ENCODE assay signal across 23 cellular contexts in the genomic region with DNA sequence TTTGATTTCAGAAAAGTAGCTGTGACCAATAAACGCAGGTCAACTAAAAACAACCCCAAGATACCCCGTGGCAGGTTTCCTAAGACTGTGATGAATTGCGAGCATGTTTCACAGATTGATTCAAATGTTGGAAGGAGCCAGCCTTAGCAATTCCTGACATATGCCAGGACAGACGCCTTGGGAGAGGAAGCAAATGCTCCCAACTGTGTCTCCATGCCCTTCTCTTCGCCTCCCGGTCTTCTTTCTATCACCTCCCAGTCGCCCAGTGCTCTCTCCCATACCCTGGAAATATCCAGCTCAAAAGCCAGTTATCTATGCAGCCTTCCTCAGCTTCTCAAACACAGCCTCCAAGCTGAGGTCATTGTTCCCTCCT. TPM values are rescaled to one million over a fixed set of nuclear protein-coding genes. Genes with fewer than 3 reads are reported as not detected.
"Had no signal": no experiment of that assay in that cellular context is flagged by ENCODE, and none has a peak within 500 bp of the region (broad histone marks: within the 10 kb centered on the region; RNA-seq: fewer than 3 reads in every experiment).

No MANE protein-coding gene starts in this region.

- H2AFZ ChIP-seq: hepatocyte, parathyroid adenoma had no signal

- ATAC-seq: activated CD4-positive, alpha-beta T cell treated with anti-CD3 and anti-CD28 coated beads for 36 hours; activated CD8-positive, alpha-beta memory T cell treated with anti-CD3 and anti-CD28 coated beads, Interleukin-2, amount 10 ng/mL, durations not matched to agents 7 days and 5 days; activated T-helper 17 cell treated with anti-CD3 and anti-CD28 coated beads, Interleukin-2, amount 50 U/mL, for 72 hours; left cardiac atrium; naive thymus-derived CD8-positive, alpha-beta T cell; stimulated activated effector memory CD8-positive, alpha-beta T cell treated with anti-CD3 and anti-CD28 coated beads, Interleukin-12 subunit alpha, Interleukin-12 subunit beta, amount 100 ng/mL, for 72 hours had no signal

- H3K9ac ChIP-seq: parathyroid adenoma had no signal

- H3K27me3 ChIP-seq: hepatocyte, sigmoid colon had no signal

- H3K4me2 ChIP-seq: hepatocyte had no signal

- H3K9me3 ChIP-seq: esophagus muscularis mucosa, neutrophil, sigmoid colon had no signal

- H3K4me1 ChIP-seq: esophagus muscularis mucosa, parathyroid adenoma, sigmoid colon had no signal

- H3K36me3 ChIP-seq: esophagus muscularis mucosa, neutrophil, sigmoid colon had no signal

- H3K27ac ChIP-seq: esophagus muscularis mucosa, hepatocyte, neutrophil, parathyroid adenoma, sigmoid colon had no signal

- H3K4me3 ChIP-seq: esophagus muscularis mucosa, hepatocyte, sigmoid colon had no signal

- DNase-seq: activated CD4-positive, alpha-beta memory T cell treated with anti-CD3 and anti-CD28 coated beads for 36 hours; activated CD4-positive, alpha-beta T cell treated with anti-CD3 and anti-CD28 coated beads for 36 hours; activated CD8-positive, alpha-beta memory T cell treated with anti-CD3 and anti-CD28 coated beads, Interleukin-2, amount 10 ng/mL, durations not matched to agents 7 days and 5 days; activated naive CD4-positive, alpha-beta T cell treated with Interleukin-2 at 50 U/mL for 16 hours; activated naive CD8-positive, alpha-beta T cell treated with anti-CD3 and anti-CD28 coated beads, Interleukin-2, amount 10 ng/mL, durations not matched to agents 7 days and 5 days; cortex of kidney; effector CD4-positive, alpha-beta T cell; foreskin fibroblast; left cardiac atrium; mesenchymal stem cell; naive thymus-derived CD8-positive, alpha-beta T cell; sigmoid colon; stimulated activated CD4-positive, alpha-beta T cell treated with anti-CD3 and anti-CD28 coated beads, Interleukin-4, amount 100 ng/mL, for 24 hours had no signal

- FAIRE-seq: endothelial cell of umbilical vein, islet of Langerhans, TTC549 had no signal

- H3K79me2 ChIP-seq: hepatocyte, parathyroid adenoma had no signal

RNA-seq across cellular contexts. Expression of gene KIAA0319, which starts 32.0 kb away (rescaled TPM):
- total RNA-seq: glomerular endothelial cell; naive thymus-derived CD8-positive, alpha-beta T cell had no signal
